Comparison of ENCODE assay signal across 8 cellular contexts in genomic region chr5:176194238-176195083, GRCh38. TPM values are rescaled to one million over a fixed set of nuclear protein-coding genes. Genes with fewer than 3 reads are reported as not detected.
DNase-seq lines count a peak whose midpoint lies in the region; ATAC-seq and TF ChIP-seq lines count a peak whose summit lies in the region.
"Not testable (repeated sequence)": the region's sequence is repeated elsewhere in the genome, so short reads cannot be mapped to it uniquely, and the experiment has no call there.

No MANE protein-coding gene starts in this region.

- not testable (repeated sequence) for TF ChIP-seq RAD21 in IMR-90 (IDR thresholded peaks at IDR 0.05; ENCODE audit: low read length); neural cell (conservative IDR thresholded peaks at IDR 0.05)

- not testable (repeated sequence) for H3K9me3 Mint-ChIP-seq in CD8-positive, alpha-beta T cell; activated B cell treated with CpG ODN at 0.5 μM for 24 hours

- not testable (repeated sequence) for H3K4me3 ChIP-seq in CD8-positive, alpha-beta T cell (ENCODE audit: low read depth, low read length); IMR-90 (ENCODE audit: insufficient read depth, low read depth, low read length)
- H3K4me3 ChIP-seq in astrocyte of the cerebellum (ENCODE audit: low read depth, low read length), result peak overlapping the region; percentile 26
- peak overlapping the region; percentile 46; the same call in 1 of the 2 replicates for H3K4me3 ChIP-seq in iPS-20b (ENCODE audit: low read length)
- peak overlapping the region; percentile 49 for H3K4me3 ChIP-seq in neural cell (ENCODE audit: low read length)
- H3K4me3 ChIP-seq in suprapubic skin, result peak overlapping the region; percentile 22

- not testable (repeated sequence) for H4K91ac ChIP-seq in IMR-90 (ENCODE audit: insufficient read depth, low read depth, low read length)

- in situ Hi-C loops in IMR-90 (cut with MboI; ENCODE audit: low sequenced_read_pairs); astrocyte of the cerebellum (cut with HindIII; ENCODE audit: low sequenced_read_pairs): not testable (repeated sequence)

- H3K18ac ChIP-seq in IMR-90 (ENCODE audit: low read depth, low read length), result not testable (repeated sequence)

- BruUV-seq in IMR-90 (replicated peaks; lab: Mats Ljungman, UMichigan), result not testable (repeated sequence)

- H2BK15ac ChIP-seq in IMR-90 (ENCODE audit: low read depth, low read length), result not testable (repeated sequence)

- not testable (repeated sequence) for H3K14ac ChIP-seq in IMR-90 (replicated peaks; ENCODE audit: low read depth, low read length)

- H3F3A ChIP-seq in neural cell (ENCODE audit: insufficient read depth, low read length, poor library complexity, severe bottlenecking), result not testable (repeated sequence)

- not testable (repeated sequence) for H3K27ac ChIP-seq in CD8-positive, alpha-beta T cell (ENCODE audit: low read depth, low read length); IMR-90 (ENCODE audit: insufficient read depth, low read length); iPS-20b (ENCODE audit: low read length); neural cell (ENCODE audit: low read length); suprapubic skin

- H3K4ac ChIP-seq in IMR-90 (ENCODE audit: low read depth, low read length), result not testable (repeated sequence)

- H2AFZ ChIP-seq in IMR-90 (replicated peaks; ENCODE audit: low read length, poor library complexity); neural cell (ENCODE audit: low read depth, low read length): not testable (repeated sequence)

- not testable (repeated sequence) for H4K8ac ChIP-seq in IMR-90 (ENCODE audit: low read depth in 2 of 2, low read length in 2 of 2)

- not testable (repeated sequence) for H2BK20ac ChIP-seq in IMR-90 (ENCODE audit: low read depth, low read length)

- TF ChIP-seq EP300 in neural cell (conservative IDR thresholded peaks at IDR 0.05; ENCODE audit: poor library complexity, severe bottlenecking); suprapubic skin (IDR thresholded peaks at IDR 0.05): not testable (repeated sequence)

- ATAC-seq in CD8-positive, alpha-beta T cell, result peak; percentile 59
- ATAC-seq in IMR-90 (ENCODE audit: low read depth) (peak; percentile 55), activated B cell treated with CpG ODN at 0.5 μM for 24 hours (ENCODE audit: low read depth) (peak; percentile 58), esophagus mucosa (peak; percentile 42)

- H4K20me1 ChIP-seq in IMR-90 (ENCODE audit: insufficient read depth, low read length); neural cell (ENCODE audit: insufficient read depth): not testable (repeated sequence)

- not testable (repeated sequence) for H3K27me3 ChIP-seq in CD8-positive, alpha-beta T cell (ENCODE audit: insufficient read depth, low read length); IMR-90 (ENCODE audit: control insufficient read depth, insufficient read depth, low read length)
- H3K27me3 ChIP-seq in iPS-20b (ENCODE audit: insufficient read depth, low read length), result peaks cover 63% of the 10 kb centered on the region
- peaks cover 29% of the 10 kb centered on the region for H3K27me3 ChIP-seq in neural cell (ENCODE audit: insufficient read depth, low read depth, low read length)
- peaks cover 66% of the 10 kb centered on the region for H3K27me3 ChIP-seq in suprapubic skin

- TF ChIP-seq CTCF in CD8-positive, alpha-beta T cell (IDR thresholded peaks at IDR 0.05); IMR-90 (conservative IDR thresholded peaks at IDR 0.05; ENCODE audit: low read depth, low read length); activated B cell treated with CpG ODN at 0.5 μM for 24 hours (IDR thresholded peaks at IDR 0.05); astrocyte of the cerebellum (IDR thresholded peaks at IDR 0.05; ENCODE audit: low read depth, low read length, missing control alignments); neural cell (IDR thresholded peaks at IDR 0.05; ENCODE audit: poor library complexity, severe bottlenecking); suprapubic skin (IDR thresholded peaks at IDR 0.05): not testable (repeated sequence)

- dilution Hi-C loops in IMR-90 (cut with HindIII; ENCODE audit: low sequenced_read_pairs, unreplicated experiment), result not testable (repeated sequence)

- not testable (repeated sequence) for H2BK5ac ChIP-seq in IMR-90 (ENCODE audit: low read depth, low read length, poor library complexity, severe bottlenecking)

- H3K4me2 ChIP-seq in IMR-90 (ENCODE audit: low read depth, low read length), result peak overlapping the region; percentile 58; the same call in 1 of the 2 replicates
- H3K4me2 ChIP-seq in neural cell (ENCODE audit: low read length), result not testable (repeated sequence)

- WGBS in IMR-90 (ENCODE audit: extremely low coverage in 2 of 2, insufficient read length in 1 of 2), 2 experiments, result no CpG with 5 or more reads among the region's 67 CpGs
- WGBS in suprapubic skin, result 0% methylated on average over 1 of the region's 67 CpGs

- POLR2A ChIA-PET in CD8-positive, alpha-beta T cell (lab: Charles Lee); IMR-90 (lab: Charles Lee; ENCODE audit: unreplicated experiment); activated B cell treated with CpG ODN at 0.5 μM for 24 hours (lab: Charles Lee): not testable (repeated sequence)

- not testable (repeated sequence) for H2AK5ac ChIP-seq in IMR-90 (ENCODE audit: low read depth, low read length)

- H3K36me3 ChIP-seq in CD8-positive, alpha-beta T cell (ENCODE audit: insufficient read depth, low read length); IMR-90 (ENCODE audit: control insufficient read depth, insufficient read depth, low read length); iPS-20b (ENCODE audit: insufficient read depth, low read depth, low read length); neural cell (ENCODE audit: insufficient read depth, low read length); suprapubic skin: not testable (repeated sequence)

- not testable (repeated sequence) for H3K79me1 ChIP-seq in IMR-90 (ENCODE audit: low read depth in 1 of 2, low read length in 2 of 2)

- H3K9me2 ChIP-seq in neural cell (ENCODE audit: insufficient read depth, low read length), result not testable (repeated sequence)

- H3K9me3 ChIP-seq in CD8-positive, alpha-beta T cell (ENCODE audit: low read length); IMR-90 (ENCODE audit: control insufficient read depth, insufficient read depth, low read length); iPS-20b (ENCODE audit: insufficient read depth, low read depth, low read length); neural cell (ENCODE audit: low read length); suprapubic skin: not testable (repeated sequence)

- H2AK9ac ChIP-seq in IMR-90 (replicated peaks; ENCODE audit: low read depth, low read length, poor library complexity), result not testable (repeated sequence)

- H4K5ac ChIP-seq in IMR-90 (ENCODE audit: low read depth, low read length), result not testable (repeated sequence)

- not testable (repeated sequence) for H3K9ac ChIP-seq in IMR-90 (ENCODE audit: low read depth, low read length); iPS-20b (ENCODE audit: low read depth, low read length); neural cell (ENCODE audit: low read length)

- peaks cover 13% of the 10 kb centered on the region for H3K27me3 Mint-ChIP-seq in CD8-positive, alpha-beta T cell (ENCODE audit: low read depth)
- peaks cover 15% of the 10 kb centered on the region for H3K27me3 Mint-ChIP-seq in activated B cell treated with CpG ODN at 0.5 μM for 24 hours

- H3K56ac ChIP-seq in IMR-90 (ENCODE audit: extremely low read depth, insufficient read depth, low read length), result not testable (repeated sequence)

- intact Hi-C loops in CD8-positive, alpha-beta T cell (cut with DNase I, micrococcal nuclease); IMR-90 (cut with micrococcal nuclease); activated B cell treated with CpG ODN at 0.5 μM for 24 hours (cut with micrococcal nuclease): not testable (repeated sequence)

- H3K23ac ChIP-seq in IMR-90 (ENCODE audit: low read depth, low read length), result not testable (repeated sequence)

- not testable (repeated sequence) for H3K79me2 ChIP-seq in neural cell (replicated peaks; ENCODE audit: insufficient read depth, low read length)

- peak overlapping the region; percentile 29 for H3K4me3 Mint-ChIP-seq in CD8-positive, alpha-beta T cell
- H3K4me3 Mint-ChIP-seq in activated B cell treated with CpG ODN at 0.5 μM for 24 hours, result not testable (repeated sequence)

- DNase-seq in CD8-positive, alpha-beta T cell; IMR-90; activated B cell treated with CpG ODN at 0.5 μM for 24 hours; astrocyte of the cerebellum (ENCODE audit: low read depth); suprapubic skin (ENCODE audit: low spot score in 2 of 2): not testable (repeated sequence)

- H2BK120ac ChIP-seq in IMR-90 (ENCODE audit: low read depth, low read length), result not testable (repeated sequence)

- not testable (repeated sequence) for TF ChIP-seq POLR2A in IMR-90 (IDR thresholded peaks at IDR 0.05; ENCODE audit: low read depth, low read length); suprapubic skin (IDR thresholded peaks at IDR 0.05)

- not testable (repeated sequence) for H3K9me1 ChIP-seq in IMR-90 (ENCODE audit: insufficient read depth, low read length)

- H3K4me1 Mint-ChIP-seq in CD8-positive, alpha-beta T cell (ENCODE audit: low read depth); activated B cell treated with CpG ODN at 0.5 μM for 24 hours: not testable (repeated sequence)

- H3K36me3 Mint-ChIP-seq in CD8-positive, alpha-beta T cell; activated B cell treated with CpG ODN at 0.5 μM for 24 hours (ENCODE audit: low read depth): not testable (repeated sequence)

- CTCF ChIA-PET in CD8-positive, alpha-beta T cell (lab: Charles Lee); IMR-90 (lab: Yijun Ruan, JAX); activated B cell treated with CpG ODN at 0.5 μM for 24 hours (lab: Charles Lee): not testable (repeated sequence)

- not testable (repeated sequence) for H3K27ac Mint-ChIP-seq in CD8-positive, alpha-beta T cell; activated B cell treated with CpG ODN at 0.5 μM for 24 hours

- not testable (repeated sequence) for H3K4me1 ChIP-seq in CD8-positive, alpha-beta T cell (ENCODE audit: insufficient read depth, low read length); IMR-90 (ENCODE audit: control insufficient read depth, insufficient read depth, low read length); iPS-20b (ENCODE audit: insufficient read depth, low read length)
- peaks cover 11% of the 10 kb centered on the region for H3K4me1 ChIP-seq in suprapubic skin

RNA-seq across cellular contexts. Expression of gene SIMC1, which starts 43.8 kb away (rescaled TPM):
- 10 to 100 TPM; 18.3 to 18.5 TPM for total RNA-seq in CD8-positive, alpha-beta T cell
- total RNA-seq in IMR-90 (2012; rRNA removed) (6.9 and 8.2 TPM in 2 replicates), activated B cell treated with CpG ODN at 0.5 μM for 24 hours (32.1 and 35.3 TPM in 2 replicates), esophagus mucosa (5.5 TPM), suprapubic skin (10 to 100 TPM in 3 of 4 donors, 1 to 10 TPM in 1; 9.6 to 27.8 (median 12.9) TPM)
- polyA plus RNA-seq in IMR-90 (2012; rRNA removed) (11.7 and 13.4 TPM in 2 replicates), neural cell (20.7 and 23.1 TPM in 2 replicates)
- 6.1 and 6.7 TPM in 2 replicates for polyA plus RNA-seq in IMR-90 (2012; cell fraction: cytosol; rRNA removed)
- polyA plus RNA-seq in IMR-90 (2012; cell fraction: nucleus; rRNA removed; ENCODE audit: low replicate concordance), result 7.9 and 15.3 TPM in 2 replicates
- 19.5 and 25.1 TPM in 2 replicates for polyA minus RNA-seq in neural cell
